ENCODE assay signal across 26 cellular contexts in genomic region chr12:93116632-93117031, GRCh38.
DNase-seq lines count a peak whose midpoint lies in the region; ATAC-seq and TF ChIP-seq lines count a peak whose summit lies in the region.
"Had no signal": no experiment of that assay in that cellular context is flagged by ENCODE, and none has a peak within 500 bp of the region (broad histone marks: within the 10 kb centered on the region; RNA-seq: fewer than 3 reads in every experiment).

No MANE protein-coding gene starts in this region.

- intact Hi-C loops in left ventricle myocardium inferior (cut with micrococcal nuclease) (no loop called here), Right ventricle myocardium inferior (cut with DNase I) (no loop called here), upper lobe of right lung (cut with DNase I) (no loop called here)

- no peak overlapping the region for H3K27ac Mint-ChIP-seq in effector memory CD8-positive, alpha-beta T cell
- H3K27ac Mint-ChIP-seq: B cell; CD8-positive, alpha-beta memory T cell had no signal

- DNase-seq in left ventricle myocardium inferior (no peak), Right ventricle myocardium inferior (ENCODE audit: missing footprints) (no peak), astrocyte of the hippocampus (ENCODE audit: low read depth, low spot score) (peak; percentile 6), lung (ENCODE audit: low spot score) (peak; percentile 61), upper lobe of right lung (no peak), UCSD-AML1 (lab: John Stamatoyannopoulos, UW; ENCODE audit: unreplicated experiment) (no peak)
- DNase-seq in activated T-cell treated with anti-CD3 and anti-CD28 coated beads, Interleukin-2, amount 50 U/mL, for 1 hour: no peak
- DNase-seq in effector memory CD8-positive, alpha-beta T cell: no peak
- DNase-seq: Calu3; CD8-positive, alpha-beta memory T cell; DMS153; HCEC 1CT; KG1; MG63; NCI-H1105 treated with DMSO at 0.1 percent for 48 hours; NCI-H2029; NCI-H2227 treated with DMSO at 0.1 percent for 48 hours; NCI-H526 treated with DMSO at 0.1 percent for 48 hours; SHP77 treated with DMSO at 0.1 percent for 48 hours; SK-N-SH; SW 1271 had no signal

- H3K36me3 ChIP-seq in left ventricle myocardium inferior (no peaks in the 10 kb centered on the region), lung (ENCODE audit: control insufficient read depth in 2 of 2, insufficient read depth in 2 of 2, low read length in 2 of 2) (no peaks in the 10 kb centered on the region), upper lobe of right lung (no peaks in the 10 kb centered on the region)
- H3K36me3 ChIP-seq: MG63 had no signal

- H3K9me3 Mint-ChIP-seq in effector memory CD8-positive, alpha-beta T cell: peaks cover 0 to 1% of the 10 kb centered on the region in 2 donors
- H3K9me3 Mint-ChIP-seq: CD8-positive, alpha-beta memory T cell had no signal

- H3K4me1 Mint-ChIP-seq in effector memory CD8-positive, alpha-beta T cell (ENCODE audit: low read depth in 2 of 2): no peaks in the 10 kb centered on the region
- H3K4me1 Mint-ChIP-seq: B cell; CD8-positive, alpha-beta memory T cell had no signal

- H3K36me3 Mint-ChIP-seq in effector memory CD8-positive, alpha-beta T cell (ENCODE audit: insufficient read depth): no peaks in the 10 kb centered on the region
- H3K36me3 Mint-ChIP-seq: CD8-positive, alpha-beta memory T cell had no signal

- H3K27me3 Mint-ChIP-seq in effector memory CD8-positive, alpha-beta T cell: peaks cover 13 to 28% of the 10 kb centered on the region in 2 donors
- H3K27me3 Mint-ChIP-seq: B cell had no signal

- TF ChIP-seq CTCF in left ventricle myocardium inferior (IDR thresholded peaks at IDR 0.05; ENCODE audit: borderline replicate concordance) (no peak), lung (IDR thresholded peaks at IDR 0.05; ENCODE audit: control extremely low read depth, extremely low read depth) (no peak), upper lobe of right lung (IDR thresholded peaks at IDR 0.05) (no peak)

- H3K27ac ChIP-seq in left ventricle myocardium inferior (replicated peaks): peak overlapping the region; percentile 74
- no peak overlapping the region for H3K27ac ChIP-seq in lung (ENCODE audit: low read depth in 1 of 2, low read length in 1 of 2)
- no peak overlapping the region for H3K27ac ChIP-seq in upper lobe of right lung
- H3K27ac ChIP-seq: A549, C4-2B, RWPE1 had no signal

- H3K9me3 ChIP-seq in left ventricle myocardium inferior (replicated peaks): no peaks in the 10 kb centered on the region
- no peaks in the 10 kb centered on the region for H3K9me3 ChIP-seq in lung (ENCODE audit: control insufficient read depth in 2 of 2, insufficient read depth in 1 of 2, low read length in 1 of 2)
- no peaks in the 10 kb centered on the region for H3K9me3 ChIP-seq in upper lobe of right lung
- H3K9me3 ChIP-seq: A549, MG63, SK-N-SH had no signal

- ATAC-seq in Right ventricle myocardium inferior: no peak
- ATAC-seq in lung (ENCODE audit: insufficient read depth, low FRiP score): peak; percentile 76
- ATAC-seq in upper lobe of right lung: peak; percentile 95
- ATAC-seq in effector memory CD8-positive, alpha-beta T cell (replicated peaks): no peak
- ATAC-seq: A549, Panc1 had no signal

- 76 to 78% methylated on average over 4 of the region's 4 CpGs for WGBS in lung, 2 donors

- no peak overlapping the region for H3K4me3 Mint-ChIP-seq in effector memory CD8-positive, alpha-beta T cell
- H3K4me3 Mint-ChIP-seq: B cell; CD8-positive, alpha-beta memory T cell had no signal

- H3K4me1 ChIP-seq in left ventricle myocardium inferior: peaks cover 51% of the 10 kb centered on the region
- peaks cover 6 to 21% of the 10 kb centered on the region in 2 donors for H3K4me1 ChIP-seq in lung (ENCODE audit: control insufficient read depth in 2 of 2, insufficient read depth in 2 of 2, low read length in 2 of 2)
- peaks cover 8% of the 10 kb centered on the region for H3K4me1 ChIP-seq in upper lobe of right lung
- H3K4me1 ChIP-seq: A549 had no signal

- H3K27me3 ChIP-seq in left ventricle myocardium inferior (ENCODE audit: low read depth) (no peaks in the 10 kb centered on the region), lung (ENCODE audit: control insufficient read depth, insufficient read depth) (no peaks in the 10 kb centered on the region), upper lobe of right lung (no peaks in the 10 kb centered on the region)
- H3K27me3 ChIP-seq: MG63 had no signal

- H3K4me3 ChIP-seq in left ventricle myocardium inferior (no peak overlapping the region), lung (no peak overlapping the region), upper lobe of right lung (no peak overlapping the region)
- H3K4me3 ChIP-seq: A549, MG63 had no signal

Comparison
In these comparisons a context has a peak if more than half of its experiments do, and no peak if none do; other contexts are left out.
1. DNase-seq: peak in astrocyte of the hippocampus (single experiment) and lung (single experiment); none in left ventricle myocardium inferior (single experiment), Right ventricle myocardium inferior (single experiment), upper lobe of right lung (single experiment), activated T-cell treated with anti-CD3 and anti-CD28 coated beads, Interleukin-2, amount 50 U/mL, for 1 hour (single experiment), effector memory CD8-positive, alpha-beta T cell (0 of 3) and UCSD-AML1 (single experiment).
2. ATAC-seq: peak in lung (single experiment) and upper lobe of right lung (single experiment); none in Right ventricle myocardium inferior (single experiment) and effector memory CD8-positive, alpha-beta T cell (single experiment).